Comparison of ENCODE assay signal across 28 cellular contexts in genomic region chr6:170201361-170201760, GRCh38.
"Had no signal": no experiment of that assay in that cellular context is flagged by ENCODE, and none has a peak within 500 bp of the region (broad histone marks: within the 10 kb centered on the region; RNA-seq: fewer than 3 reads in every experiment).

No MANE protein-coding gene starts in this region.

- DNase-seq: activated B cell treated with CpG ODN at 0.5 μM for 24 hours; activated CD4-positive, alpha-beta memory T cell treated with anti-CD3 and anti-CD28 coated beads for 36 hours; activated CD8-positive, alpha-beta memory T cell treated with anti-CD3 and anti-CD28 coated beads, Interleukin-2, amount 50 U/mL, for 4 hours; activated effector memory CD4-positive, alpha-beta T cell treated with Interleukin-2 at 50 U/mL for 16 hours; activated naive CD4-positive, alpha-beta T cell; aorta; central memory CD4-positive, alpha-beta T cell; Kasumi-1; KBM-7; NCI-H1092; NCI-H1417 treated with DMSO at 0.1 percent for 48 hours; NCI-H1694 treated with DMSO at 0.1 percent for 48 hours; NCI-H2029 treated with DMSO at 0.1 percent for 48 hours; NCI-H345; NCI-H510A; NCI-H526 treated with DMSO at 0.1 percent for 48 hours; NK-92 treated with Interleukin-12 subunit alpha and Interleukin-12 subunit beta, amount 100 ng/mL, for 24 hours; OCI-M1; RPMI8226; T-cell; T-helper 2 cell; T1000 had no signal

- H3K36me3 ChIP-seq: breast epithelium had no signal

- H3K27me3 Mint-ChIP-seq: activated naive CD4-positive, alpha-beta T cell treated with anti-CD3 and anti-CD28 coated beads, Interleukin-2, amount 50 U/mL, for 24 hours had no signal

- H3K27ac ChIP-seq: SK-N-MC had no signal

- H3K36me3 Mint-ChIP-seq: T-cell had no signal

- H3K4me3 Mint-ChIP-seq: activated B cell treated with CpG ODN at 0.5 μM for 24 hours; activated CD4-positive, alpha-beta memory T cell treated with anti-CD3 and anti-CD28 coated beads for 36 hours; activated naive CD4-positive, alpha-beta T cell treated with anti-CD3 and anti-CD28 coated beads, Interleukin-2, amount 50 U/mL, for 24 hours; activated T-helper 1 cell treated with anti-CD3 and anti-CD28 coated beads, Interleukin-12 subunit alpha, Interleukin-12 subunit beta, Interleukin-2, Interleukin-4 antibody, amounts not matched to agents 30 ng/mL and 10 ng/mL and 1 ng/mL, durations not matched to agents 14 hours and 24 hours and 36 hours; T-cell had no signal

- H3K27me3 ChIP-seq: breast epithelium had no signal

- H3K9me3 ChIP-seq: breast epithelium had no signal

- H3K27ac Mint-ChIP-seq: activated B cell treated with CpG ODN at 0.5 μM for 24 hours; activated CD4-positive, alpha-beta memory T cell treated with anti-CD3 and anti-CD28 coated beads for 36 hours; activated naive CD4-positive, alpha-beta T cell treated with anti-CD3 and anti-CD28 coated beads, Interleukin-2, amount 50 U/mL, for 24 hours; activated T-helper 1 cell treated with anti-CD3 and anti-CD28 coated beads, Interleukin-12 subunit alpha, Interleukin-12 subunit beta, Interleukin-2, Interleukin-4 antibody, amounts not matched to agents 30 ng/mL and 10 ng/mL and 1 ng/mL, durations not matched to agents 14 hours and 24 hours and 36 hours; T-cell had no signal

- H3K4me3 ChIP-seq: breast epithelium, SK-N-MC had no signal

- H3K4me1 ChIP-seq: breast epithelium had no signal

- ATAC-seq: Panc1, Right ventricle myocardium inferior, T-cell had no signal

- H3K4me1 Mint-ChIP-seq: activated B cell treated with CpG ODN at 0.5 μM for 24 hours; activated naive CD4-positive, alpha-beta T cell treated with anti-CD3 and anti-CD28 coated beads, Interleukin-2, amount 50 U/mL, for 24 hours; T-cell had no signal
